In genomic region chr11:34603129-34604001, GRCh38 we compare ENCODE assay signal across 1 cellular context.
A peak's percentile ranks its signal among the peaks of the same experiment; 100 is the strongest.
TF ChIP-seq lines count a peak whose summit lies in the region.

No MANE protein-coding gene starts in this region.

TF ChIP-seq in K562, 482 proteins besides CTCF, POLR2A, EP300 and RAD21 (continued from another document and continues in another):
- TF ChIP-seq GMEB1 (CRISPR knock-in tag; IDR thresholded peaks at IDR 0.05), result no peak
- peak; percentile 79 for TF ChIP-seq NFIC (IDR thresholded peaks at IDR 0.05)
- TF ChIP-seq ZBTB33 (CRISPR knock-in tag; IDR thresholded peaks at IDR 0.05), result peak; percentile 44
- peak; percentile 92 for TF ChIP-seq ESRRA (IDR thresholded peaks at IDR 0.05; ENCODE audit: borderline replicate concordance, low read depth)
- 0 out of 2 replicates have a peak, but pooled peaks have one; percentile 72 for TF ChIP-seq ZNF3 (CRISPR knock-in tag; IDR thresholded peaks at IDR 0.05)
- TF ChIP-seq, protein P1, sequence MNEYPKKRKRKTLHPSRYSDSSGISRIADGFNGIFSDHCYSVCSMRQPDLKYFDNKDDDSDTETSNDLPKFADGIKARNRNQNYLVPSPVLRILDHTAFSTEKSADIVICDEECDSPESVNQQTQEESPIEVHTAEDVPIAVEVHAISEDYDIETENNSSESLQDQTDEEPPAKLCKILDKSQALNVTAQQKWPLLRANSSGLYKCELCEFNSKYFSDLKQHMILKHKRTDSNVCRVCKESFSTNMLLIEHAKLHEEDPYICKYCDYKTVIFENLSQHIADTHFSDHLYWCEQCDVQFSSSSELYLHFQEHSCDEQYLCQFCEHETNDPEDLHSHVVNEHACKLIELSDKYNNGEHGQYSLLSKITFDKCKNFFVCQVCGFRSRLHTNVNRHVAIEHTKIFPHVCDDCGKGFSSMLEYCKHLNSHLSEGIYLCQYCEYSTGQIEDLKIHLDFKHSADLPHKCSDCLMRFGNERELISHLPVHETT (CRISPR knock-in tag; conservative IDR thresholded peaks at IDR 0.05 in 1 of 2, IDR thresholded peaks at IDR 0.05 in 1 of 2), result peak in 1 of 2 experiments; percentile 45; a peak in 1 of 4 replicates
- no peak for TF ChIP-seq MEF2A (IDR thresholded peaks at IDR 0.05; ENCODE audit: control insufficient read depth, low read depth, low read length)
- TF ChIP-seq SMARCB1 (IDR thresholded peaks at IDR 0.05; ENCODE audit: insufficient read length, low read depth), result no peak
- peak; percentile 82; the same call in 1 of the 2 replicates for TF ChIP-seq NCOA1 (IDR thresholded peaks at IDR 0.05; ENCODE audit: low read depth)
- no peak for TF ChIP-seq CGGBP1 (CRISPR knock-in tag; IDR thresholded peaks at IDR 0.05)
- peak; percentile 53 to 75; a peak in 2 of 4 replicates for TF ChIP-seq ZNF318 (IDR thresholded peaks at IDR 0.05; ENCODE audit: borderline replicate concordance in 1 of 2, low read depth in 1 of 2)
- TF ChIP-seq SRSF3 (IDR thresholded peaks at IDR 0.05; ENCODE audit: insufficient read depth, low read length), result no peak
- TF ChIP-seq BRD9 (IDR thresholded peaks at IDR 0.05; ENCODE audit: low read depth, partially characterized antibody), result peak; percentile 65
- no peak for TF ChIP-seq ZBTB1 (CRISPR knock-in tag; IDR thresholded peaks at IDR 0.05; ENCODE audit: borderline replicate concordance, low read depth)
- TF ChIP-seq ASH1L (IDR thresholded peaks at IDR 0.05; ENCODE audit: borderline replicate concordance, low read depth, partially characterized antibody), result no peak
- no peak for TF ChIP-seq ZNF140 (CRISPR knock-in tag; IDR thresholded peaks at IDR 0.05)
- 0 out of 4 replicates have a peak, but pooled peaks of 1 of the 2 experiments have one; percentile 42 for TF ChIP-seq SIN3A (IDR thresholded peaks at IDR 0.05; ENCODE audit: borderline replicate concordance in 2 of 2, control insufficient read depth in 1 of 2, low read depth in 2 of 2, low read length in 2 of 2)
- TF ChIP-seq, protein P2, sequence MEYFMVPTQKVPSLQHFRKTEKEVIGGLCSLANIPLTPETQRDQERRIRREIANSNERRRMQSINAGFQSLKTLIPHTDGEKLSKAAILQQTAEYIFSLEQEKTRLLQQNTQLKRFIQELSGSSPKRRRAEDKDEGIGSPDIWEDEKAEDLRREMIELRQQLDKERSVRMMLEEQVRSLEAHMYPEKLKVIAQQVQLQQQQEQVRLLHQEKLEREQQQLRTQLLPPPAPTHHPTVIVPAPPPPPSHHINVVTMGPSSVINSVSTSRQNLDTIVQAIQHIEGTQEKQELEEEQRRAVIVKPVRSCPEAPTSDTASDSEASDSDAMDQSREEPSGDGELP (CRISPR knock-in tag; IDR thresholded peaks at IDR 0.05; ENCODE audit: borderline replicate concordance), result peak; percentile 68; the same call in 1 of the 2 replicates
- TF ChIP-seq THRB (CRISPR knock-in tag; conservative IDR thresholded peaks at IDR 0.05), result no peak
- 0 out of 4 replicates have a peak, but pooled peaks of 1 of the 2 experiments have one; percentile 10 for TF ChIP-seq ETV6 (IDR thresholded peaks at IDR 0.05; ENCODE audit: borderline replicate concordance in 1 of 2, low read depth in 2 of 2, low read length in 1 of 2)
- no peak for TF ChIP-seq ETV6 (CRISPR knock-in tag; IDR thresholded peaks at IDR 0.05; ENCODE audit: borderline replicate concordance)
- TF ChIP-seq, protein P3, sequence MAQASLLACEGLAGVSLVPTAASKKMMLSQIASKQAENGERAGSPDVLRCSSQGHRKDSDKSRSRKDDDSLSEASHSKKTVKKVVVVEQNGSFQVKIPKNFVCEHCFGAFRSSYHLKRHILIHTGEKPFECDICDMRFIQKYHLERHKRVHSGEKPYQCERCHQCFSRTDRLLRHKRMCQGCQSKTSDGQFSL (CRISPR knock-in tag; IDR thresholded peaks at IDR 0.05), result no peak
- TF ChIP-seq, protein P3 (tag; IDR thresholded peaks at IDR 0.05), result no peak
- TF ChIP-seq ILK (tag; IDR thresholded peaks at IDR 0.05; ENCODE audit: borderline replicate concordance, low read depth), result no peak
- TF ChIP-seq LCOR (CRISPR knock-in tag; IDR thresholded peaks at IDR 0.05), result peak; percentile 92
- no peak for TF ChIP-seq BRD4 (IDR thresholded peaks at IDR 0.05)
- TF ChIP-seq MEIS2 (IDR thresholded peaks at IDR 0.05; ENCODE audit: partially characterized antibody), result peak; percentile 63
- TF ChIP-seq MXI1 (IDR thresholded peaks at IDR 0.05; ENCODE audit: low read depth, low read length), result no peak
- peak; percentile 11 for TF ChIP-seq TBP (optimal IDR thresholded peaks at IDR 0.05; ENCODE audit: low read depth, low read length)
- TF ChIP-seq, protein P4, sequence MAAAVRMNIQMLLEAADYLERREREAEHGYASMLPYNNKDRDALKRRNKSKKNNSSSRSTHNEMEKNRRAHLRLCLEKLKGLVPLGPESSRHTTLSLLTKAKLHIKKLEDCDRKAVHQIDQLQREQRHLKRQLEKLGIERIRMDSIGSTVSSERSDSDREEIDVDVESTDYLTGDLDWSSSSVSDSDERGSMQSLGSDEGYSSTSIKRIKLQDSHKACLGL (CRISPR knock-in tag; IDR thresholded peaks at IDR 0.05; ENCODE audit: borderline replicate concordance, poor library complexity, severe bottlenecking), result no peak
- TF ChIP-seq NONO (IDR thresholded peaks at IDR 0.05; ENCODE audit: low read depth in 2 of 2, low read length in 1 of 2), result 0 out of 4 replicates have a peak, but pooled peaks of 1 of the 2 experiments have one; percentile 22
- no peak for TF ChIP-seq ETS2 (tag; IDR thresholded peaks at IDR 0.05; ENCODE audit: borderline replicate concordance, poor library complexity, severe bottlenecking)
- TF ChIP-seq STAG1 (CRISPR knock-in tag; IDR thresholded peaks at IDR 0.05; ENCODE audit: borderline replicate concordance), result no peak
- no peak for TF ChIP-seq E2F3 (CRISPR knock-in tag; IDR thresholded peaks at IDR 0.05)
- TF ChIP-seq RFX7 (CRISPR knock-in tag; IDR thresholded peaks at IDR 0.05), result no peak
- no peak for TF ChIP-seq NFXL1 (CRISPR knock-in tag; IDR thresholded peaks at IDR 0.05)
- TF ChIP-seq JUNB (CRISPR knock-in tag; conservative IDR thresholded peaks at IDR 0.05), result no peak
- no peak for TF ChIP-seq STAT6 (CRISPR knock-in tag; IDR thresholded peaks at IDR 0.05)
- TF ChIP-seq ZNF780A (CRISPR knock-in tag; IDR thresholded peaks at IDR 0.05), result no peak
- TF ChIP-seq HSF4 (CRISPR knock-in tag; IDR thresholded peaks at IDR 0.05; ENCODE audit: borderline replicate concordance), result no peak
- 0 out of 2 replicates have a peak, but pooled peaks have one; percentile 27 for TF ChIP-seq CCAR2 (IDR thresholded peaks at IDR 0.05; ENCODE audit: low read depth, low read length)
- TF ChIP-seq NELFE (IDR thresholded peaks at IDR 0.05; ENCODE audit: insufficient read depth, insufficient read length), result no peak
